12 cellular contexts compared by ENCODE assay signal in genomic region chr6:27333642-27334040, GRCh38. TPM values are rescaled to one million over a fixed set of nuclear protein-coding genes. Genes with fewer than 3 reads are reported as not detected.
DNase-seq lines count a peak whose midpoint lies in the region; ATAC-seq and TF ChIP-seq lines count a peak whose summit lies in the region.
"Had no signal": no experiment of that assay in that cellular context is flagged by ENCODE, and none has a peak within 500 bp of the region (broad histone marks: within the 10 kb centered on the region; RNA-seq: fewer than 3 reads in every experiment).

No MANE protein-coding gene starts in this region.

- ATAC-seq in heart left ventricle = no peak
- ATAC-seq in WTC11 = no peak
- ATAC-seq in HG03139 (IDR thresholded peaks at IDR 0.05; ENCODE audit: unreplicated experiment) = no peak
- ATAC-seq in gastrocnemius medialis = no peak
- no peak for ATAC-seq in aorta (ENCODE audit: low FRiP score)
- ATAC-seq: esophagus mucosa had no signal

- H3K4me3 ChIP-seq in left ventricle myocardium inferior = peak overlapping the region; percentile 46
- H3K4me3 ChIP-seq in heart left ventricle = no peak overlapping the region
- peak overlapping the region; percentile 47 for H3K4me3 ChIP-seq in hepatocyte
- peak overlapping the region in 3 of 5 donors; percentile 46 to 62 (median 47) for H3K4me3 ChIP-seq in subcutaneous abdominal adipose tissue (ENCODE audit: low read depth in 1 of 5, low read length in 5 of 5)
- no peak overlapping the region for H3K4me3 ChIP-seq in gastrocnemius medialis
- no peak overlapping the region for H3K4me3 ChIP-seq in aorta (ENCODE audit: low read length in 2 of 2)

- H3K4me3 Mint-ChIP-seq in WTC11 = peak overlapping the region; percentile 92

- TF ChIP-seq POLR2A in heart left ventricle (IDR thresholded peaks at IDR 0.05) (no peak), gastrocnemius medialis (IDR thresholded peaks at IDR 0.05) (no peak)

- intact Hi-C loops in left ventricle myocardium inferior (cut with micrococcal nuclease) (no loop called here), heart left ventricle (cut with DNase I) (no loop called here), gastrocnemius medialis (cut with DNase I; ENCODE audit: low total_unique reads) (no loop called here), aorta (cut with DNase I) (no loop called here)

- no peaks in the 10 kb centered on the region for H3K79me2 ChIP-seq in hepatocyte

- H3K27ac ChIP-seq in left ventricle myocardium inferior (replicated peaks) (no peak overlapping the region), heart left ventricle (no peak overlapping the region), hepatocyte (no peak overlapping the region), subcutaneous abdominal adipose tissue (ENCODE audit: low read depth, low read length) (no peak overlapping the region), gastrocnemius medialis (no peak overlapping the region), aorta (ENCODE audit: low read depth in 1 of 2, low read length in 2 of 2) (no peak overlapping the region)

- H3K36me3 ChIP-seq in left ventricle myocardium inferior (no peaks in the 10 kb centered on the region), heart left ventricle (no peaks in the 10 kb centered on the region), hepatocyte (replicated peaks; ENCODE audit: insufficient read depth, low read depth) (no peaks in the 10 kb centered on the region), subcutaneous abdominal adipose tissue (ENCODE audit: control insufficient read depth in 5 of 5, insufficient read depth in 5 of 5, low read length in 5 of 5) (no peaks in the 10 kb centered on the region), gastrocnemius medialis (no peaks in the 10 kb centered on the region), aorta (ENCODE audit: control insufficient read depth in 1 of 2, insufficient read depth in 2 of 2, low read length in 1 of 2) (no peaks in the 10 kb centered on the region)

- no peaks in the 10 kb centered on the region for H4K20me1 ChIP-seq in hepatocyte (ENCODE audit: insufficient read depth, poor library complexity, severe bottlenecking)

- CTCF ChIA-PET in WTC11 (lab: Charles Lee) = interaction anchor here (1.4 to 1.6 kb wide), 2 partner anchors 13 to 156 kb away, joined by 3 read pairs; no protein-coding TSS in a partner anchor

- peaks cover 72% of the 10 kb centered on the region for H3K27me3 ChIP-seq in left ventricle myocardium inferior (ENCODE audit: low read depth)
- peaks cover 0 to 62% (median 37%) of the 10 kb centered on the region in 9 donors for H3K27me3 ChIP-seq in heart left ventricle
- no peaks in the 10 kb centered on the region for H3K27me3 ChIP-seq in hepatocyte
- peaks cover 0 to 2% (median 0%) of the 10 kb centered on the region in 5 donors for H3K27me3 ChIP-seq in subcutaneous abdominal adipose tissue (ENCODE audit: control insufficient read depth in 5 of 5, insufficient read depth in 4 of 5, low read length in 5 of 5)
- peaks cover 0 to 11% (median 5%) of the 10 kb centered on the region in 3 donors for H3K27me3 ChIP-seq in gastrocnemius medialis
- H3K27me3 ChIP-seq in aorta (ENCODE audit: control insufficient read depth in 1 of 2, insufficient read depth in 2 of 2, low read length in 1 of 2) = peaks cover 0 to 4% of the 10 kb centered on the region in 2 donors

- H3K9me3 ChIP-seq in left ventricle myocardium inferior (replicated peaks) = peaks cover 2% of the 10 kb centered on the region
- peaks cover 0 to 10% (median 0%) of the 10 kb centered on the region in 12 donors for H3K9me3 ChIP-seq in heart left ventricle
- H3K9me3 ChIP-seq in hepatocyte (ENCODE audit: low read depth) = no peaks in the 10 kb centered on the region
- H3K9me3 ChIP-seq in subcutaneous abdominal adipose tissue (ENCODE audit: control insufficient read depth in 5 of 5, low read length in 5 of 5) = peaks cover 0 to 3% (median 0%) of the 10 kb centered on the region in 5 donors
- no peaks in the 10 kb centered on the region for H3K9me3 ChIP-seq in gastrocnemius medialis
- peaks cover 8% of the 10 kb centered on the region for H3K9me3 ChIP-seq in aorta (ENCODE audit: control insufficient read depth, low read length)

- H3K9ac ChIP-seq in subcutaneous abdominal adipose tissue (ENCODE audit: low read length in 5 of 5) = no peak overlapping the region

- DNase-seq in left ventricle myocardium inferior (no peak), heart left ventricle (no peak), WTC11 (ENCODE audit: low spot score) (no peak), hepatocyte (ENCODE audit: low spot score) (no peak), gastrocnemius medialis (no peak), aorta (no peak)
- DNase-seq: activated B cell treated with CpG ODN at 0.5 μM for 24 hours, NCI-H1417 treated with DMSO at 0.1 percent for 48 hours had no signal

- POLR2A ChIA-PET in WTC11 (lab: Charles Lee) = no interaction called here

- TF ChIP-seq CTCF in left ventricle myocardium inferior (IDR thresholded peaks at IDR 0.05; ENCODE audit: borderline replicate concordance) = no peak
- TF ChIP-seq CTCF in heart left ventricle (IDR thresholded peaks at IDR 0.05) = no peak
- TF ChIP-seq CTCF in WTC11 (IDR thresholded peaks at IDR 0.05) = no peak
- TF ChIP-seq CTCF in hepatocyte (IDR thresholded peaks at IDR 0.05; ENCODE audit: poor library complexity) = no peak
- no peak for TF ChIP-seq CTCF in gastrocnemius medialis (IDR thresholded peaks at IDR 0.05 in 4 of 5, conservative IDR thresholded peaks at IDR 0.05 in 1 of 5)

- H3K4me1 ChIP-seq in left ventricle myocardium inferior (peaks cover 5% of the 10 kb centered on the region), heart left ventricle (peaks cover 0 to 7% (median 0%) of the 10 kb centered on the region in 12 donors), hepatocyte (ENCODE audit: insufficient read depth) (no peaks in the 10 kb centered on the region), subcutaneous abdominal adipose tissue (ENCODE audit: control insufficient read depth in 5 of 5, insufficient read depth in 5 of 5, low read length in 5 of 5) (peaks cover 0 to 6% (median 3%) of the 10 kb centered on the region in 5 donors), gastrocnemius medialis (peaks cover 0 to 3% of the 10 kb centered on the region in 2 donors), aorta (ENCODE audit: control insufficient read depth in 1 of 2, insufficient read depth in 2 of 2, low read length in 2 of 2) (peaks cover 0 to 1% of the 10 kb centered on the region in 2 donors)

- in situ Hi-C loops in gastrocnemius medialis (cut with MboI; ENCODE audit: low sequenced_read_pairs in 4 of 4) = no loop called here

- H3K27me3 Mint-ChIP-seq in WTC11 (ENCODE audit: low read depth) = no peaks in the 10 kb centered on the region; the same call in 1 of the 2 replicates

- whole genome bisulfite sequencing in heart left ventricle, 4 donors = 51 to 65% (median 53%) methylated on average over 3 of the region's 3 CpGs
- WGBS in hepatocyte (ENCODE audit: low lambda C conversion rate, missing lambda C conversion rate) = 76% methylated on average over 3 of the region's 3 CpGs
- 49 to 68% methylated on average over 3 of the region's 3 CpGs for WGBS in aorta, 2 donors

- H3K4me1 Mint-ChIP-seq in WTC11 = peaks cover 15% of the 10 kb centered on the region

- peak overlapping the region; percentile 64 for H2AFZ ChIP-seq in hepatocyte

- peaks cover 5% of the 10 kb centered on the region; the same call in 1 of the 2 replicates for H3K9me3 Mint-ChIP-seq in WTC11

- peak overlapping the region; percentile 75 for H3K4me2 ChIP-seq in hepatocyte

- no peaks in the 10 kb centered on the region for H3K36me3 Mint-ChIP-seq in WTC11

- no peaks in the 10 kb centered on the region for H3K9me2 ChIP-seq in hepatocyte (replicated peaks; ENCODE audit: insufficient read depth)

- no peak overlapping the region for H3K27ac Mint-ChIP-seq in WTC11

TF ChIP-seq in WTC11, 78 proteins besides CTCF, POLR2A, EP300 and RAD21 (continues in another document):
- TF ChIP-seq GABPB1 (CRISPR knock-in tag; IDR thresholded peaks at IDR 0.05) (no peak), IRF1 (CRISPR knock-in tag; IDR thresholded peaks at IDR 0.05) (no peak), USF1 (CRISPR knock-in tag; IDR thresholded peaks at IDR 0.05) (no peak), ZBTB43 (CRISPR knock-in tag; IDR thresholded peaks at IDR 0.05) (no peak)

RNA-seq across cellular contexts. Expression of gene POM121L2, which starts 21.6 kb away (rescaled TPM):
- total RNA-seq in left ventricle myocardium inferior (not detected), heart left ventricle (not detected), WTC11 (2021) (0.13 to 0.16 TPM in 2 of 3 replicates, not detected in the other), hepatocyte (0.04 TPM in 1 of 2 replicates, not detected in the other), gastrocnemius medialis (not detected), aorta (not detected)
- polyA plus RNA-seq in heart left ventricle (not detected), hepatocyte (not detected in 2 replicates), aorta (not detected)
- total RNA-seq: activated B cell treated with CpG ODN at 0.5 μM for 24 hours, esophagus mucosa, lung microvascular endothelial cell had no signal

RNA-seq across cellular contexts. Expression of gene ZNF391, which starts 54.9 kb away (rescaled TPM):
- total RNA-seq in left ventricle myocardium inferior (1.3 TPM), heart left ventricle (1 to 10 TPM in 4 of 9 donors, under 1 TPM in 5; 0.26 to 1.5 (median 0.69) TPM), WTC11 (2021) (9.4 to 11.5 TPM (median 11.3 TPM) in 3 replicates), hepatocyte (4.1 and 4.3 TPM in 2 replicates), gastrocnemius medialis (1 to 10 TPM in 1 of 4 donors, under 1 TPM in 3; 0.10 to 1.1 (median 0.26) TPM), aorta (1 to 10 TPM; 2.6 to 4.5 TPM)
- polyA plus RNA-seq in heart left ventricle (under 1 TPM; 0.30 to 0.73 TPM), hepatocyte (5.4 and 6.9 TPM in 2 replicates), aorta (1 to 10 TPM in 1 of 2 donors, under 1 TPM in 1; 0.75 to 2.3 TPM)

Comparison
In these comparisons a context has a peak if more than half of its experiments do, and no peak if none do; other contexts are left out.
1. H3K4me3 ChIP-seq: peak in left ventricle myocardium inferior (single experiment), hepatocyte (single experiment) and subcutaneous abdominal adipose tissue (3 of 5); none in heart left ventricle (0 of 12), gastrocnemius medialis (0 of 4) and aorta (0 of 2).